In the genomic region with DNA sequence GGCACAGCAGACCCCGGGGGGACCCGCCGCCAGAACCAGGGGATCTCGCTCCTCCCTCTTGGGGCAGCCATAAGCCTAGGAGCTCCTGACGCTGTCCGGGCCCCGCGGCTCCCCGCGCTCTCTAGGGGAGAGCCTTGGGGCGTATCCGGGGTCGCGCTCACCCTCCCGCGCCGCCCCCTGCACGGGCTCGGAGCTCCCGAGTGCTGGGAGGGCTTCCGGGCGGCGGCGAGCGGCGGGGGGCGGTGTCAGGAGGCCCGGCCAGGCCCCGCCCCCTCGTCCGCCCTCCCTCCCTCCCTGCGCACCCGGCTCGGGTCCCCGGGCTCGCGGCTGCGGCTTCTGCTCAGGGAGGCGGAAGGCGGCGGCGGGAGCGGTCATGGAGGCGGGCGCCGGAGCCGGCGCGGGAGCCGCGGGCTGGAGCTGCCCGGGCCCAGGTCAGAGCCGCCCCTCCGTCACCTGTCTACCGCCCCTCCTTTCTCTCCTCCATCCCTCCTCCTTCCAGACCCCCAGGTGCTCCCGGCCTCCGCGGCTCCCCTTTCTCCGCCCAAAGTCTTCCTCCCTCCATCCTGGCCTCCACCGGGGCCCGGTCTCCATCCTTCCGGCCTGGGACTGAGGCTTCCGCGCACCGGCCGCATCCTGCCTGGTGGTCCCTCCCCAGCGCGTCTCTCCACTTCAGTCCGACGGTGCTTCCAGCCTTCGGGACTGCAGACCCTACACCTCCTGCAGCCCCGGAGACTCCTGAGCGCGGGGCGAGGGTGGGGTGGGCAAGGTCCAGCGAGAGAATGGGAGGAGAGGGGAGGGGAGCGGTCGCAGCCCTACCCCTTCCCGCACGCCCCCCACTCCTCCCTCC, we compare ENCODE assay signal across 8 cellular contexts. TPM values are rescaled to one million over a fixed set of nuclear protein-coding genes. Genes with fewer than 3 reads are reported as not detected.
DNase-seq lines count a peak whose midpoint lies in the region; ATAC-seq and TF ChIP-seq lines count a peak whose summit lies in the region.

No MANE protein-coding gene starts in this region.

- no peaks in the 10 kb centered on the region for H3K36me3 Mint-ChIP-seq in activated naive CD8-positive, alpha-beta T cell treated with anti-CD3 and anti-CD28 coated beads, Interleukin-2, amount 10 ng/mL, durations not matched to agents 7 days and 5 days

- H3K27me3 ChIP-seq in DND-41 (ENCODE audit: insufficient read depth, low read length, poor library complexity): peaks cover 7% of the 10 kb centered on the region
- H3K27me3 ChIP-seq in heart right ventricle: peaks cover 0 to 21% (median 0%) of the 10 kb centered on the region in 7 donors
- H3K27me3 ChIP-seq in prostate gland (replicated peaks; ENCODE audit: insufficient read depth): no peaks in the 10 kb centered on the region

- TF ChIP-seq CTCF in DND-41 (IDR thresholded peaks at IDR 0.05; ENCODE audit: borderline replicate concordance, extremely low read depth, low read length, poor library complexity, severe bottlenecking): no peak
- TF ChIP-seq CTCF in heart right ventricle (IDR thresholded peaks at IDR 0.05): no peak
- TF ChIP-seq CTCF in prostate gland (IDR thresholded peaks at IDR 0.05): no peak

- POLR2A ChIA-PET in activated naive CD8-positive, alpha-beta T cell treated with anti-CD3 and anti-CD28 coated beads, Interleukin-2, amount 10 ng/mL, durations not matched to agents 7 days and 5 days (lab: Charles Lee): interaction anchor here (0.9 to 1.3 kb wide), 4 partner anchors 52 to 263 kb away, joined by 4 to 5 read pairs (median 5); a partner anchor contains a TSS

- H3K27ac ChIP-seq in DND-41 (ENCODE audit: low read length): peak overlapping the region; percentile 71
- H3K27ac ChIP-seq in heart right ventricle: peak overlapping the region in 7 of 10 donors; percentile 23 to 77 (median 49)
- peak overlapping the region; percentile 76 to 77 for H3K27ac ChIP-seq in prostate gland
- H3K27ac ChIP-seq in urinary bladder (ENCODE audit: low read depth): no peak overlapping the region

- peaks cover 38% of the 10 kb centered on the region for H3K27me3 Mint-ChIP-seq in activated naive CD8-positive, alpha-beta T cell treated with anti-CD3 and anti-CD28 coated beads, Interleukin-2, amount 10 ng/mL, durations not matched to agents 7 days and 5 days

- H3K36me3 ChIP-seq in DND-41 (ENCODE audit: insufficient read depth, low read length) (peaks cover 11% of the 10 kb centered on the region), heart right ventricle (no peaks in the 10 kb centered on the region), prostate gland (no peaks in the 10 kb centered on the region), urinary bladder (ENCODE audit: insufficient read depth) (no peaks in the 10 kb centered on the region)

- no peaks in the 10 kb centered on the region for H3K9me3 Mint-ChIP-seq in activated naive CD8-positive, alpha-beta T cell treated with anti-CD3 and anti-CD28 coated beads, Interleukin-2, amount 10 ng/mL, durations not matched to agents 7 days and 5 days

- no peaks in the 10 kb centered on the region for H4K20me1 ChIP-seq in DND-41 (ENCODE audit: insufficient read depth, low read length)

- peak overlapping the region; percentile 99 for H3K4me2 ChIP-seq in DND-41 (ENCODE audit: insufficient read depth, low read length)

- H3K4me1 Mint-ChIP-seq in activated naive CD8-positive, alpha-beta T cell treated with anti-CD3 and anti-CD28 coated beads, Interleukin-2, amount 10 ng/mL, durations not matched to agents 7 days and 5 days: peaks cover 10% of the 10 kb centered on the region

- peak overlapping the region; percentile 73 for H3K27ac Mint-ChIP-seq in activated naive CD8-positive, alpha-beta T cell treated with anti-CD3 and anti-CD28 coated beads, Interleukin-2, amount 10 ng/mL, durations not matched to agents 7 days and 5 days

- H3K9ac ChIP-seq in DND-41 (ENCODE audit: low read depth, low read length): peak overlapping the region; percentile 86

- WGBS in heart right ventricle, 2 donors: 1% methylated on average over 52 to 80 of the region's 80 CpGs
- 1% methylated on average over 65 of the region's 80 CpGs for WGBS in prostate gland
- WGBS in urinary bladder: under 1% methylated on average over 78 of the region's 80 CpGs

- peak overlapping the region; percentile 86 for H3K4me3 Mint-ChIP-seq in activated naive CD8-positive, alpha-beta T cell treated with anti-CD3 and anti-CD28 coated beads, Interleukin-2, amount 10 ng/mL, durations not matched to agents 7 days and 5 days

- intact Hi-C loops in heart right ventricle (cut with DNase I): loop anchor here in 6 of 10 donors (5.0 to 10.0 kb wide), 3 partner anchors 36 to 93 kb away; a partner anchor contains a TSS
- intact Hi-C loops in prostate gland (cut with DNase I): loop anchor here (5.0 kb wide), 2 partner anchors 34 to 36 kb away; no protein-coding TSS in a partner anchor

- H3K9me3 ChIP-seq in DND-41 (ENCODE audit: insufficient read depth, low read length, severe bottlenecking): no peaks in the 10 kb centered on the region
- H3K9me3 ChIP-seq in heart right ventricle: no peaks in the 10 kb centered on the region
- no peaks in the 10 kb centered on the region for H3K9me3 ChIP-seq in prostate gland

- DNase-seq in DND-41 (peak; percentile 86), LHCN-M2 (ENCODE audit: low read depth) (peak; percentile 42), SKM-1 treated with dmso at 0.1 percent for 144 hours (lab: John Stamatoyannopoulos, UW; ENCODE audit: unreplicated experiment) (peak; percentile 26), heart right ventricle (peak; percentile 67 to 81), prostate gland (ENCODE audit: low spot score) (peak; percentile 60)
- DNase-seq in activated naive CD8-positive, alpha-beta T cell treated with anti-CD3 and anti-CD28 coated beads, Interleukin-2, amount 10 ng/mL, durations not matched to agents 7 days and 5 days: peak; percentile 85

- peak overlapping the region; percentile 93 to 99 for H3K4me3 ChIP-seq in DND-41 (ENCODE audit: low read depth in 1 of 2, low read length in 2 of 2)
- H3K4me3 ChIP-seq in heart right ventricle: peak overlapping the region; percentile 64 to 97 (median 85)
- peak overlapping the region; percentile 75 to 89 for H3K4me3 ChIP-seq in prostate gland
- peak overlapping the region; percentile 88 for H3K4me3 ChIP-seq in urinary bladder (ENCODE audit: low read depth, low read length)

- peak; percentile 33 for TF ChIP-seq POLR2A in prostate gland (IDR thresholded peaks at IDR 0.05)

- H3K79me2 ChIP-seq in DND-41 (ENCODE audit: insufficient read depth, low read length): 0 out of 2 replicates have a peak, but pooled peaks cover 7% of the 10 kb centered on the region

- ATAC-seq in DND-41 (ENCODE audit: insufficient read depth, low read depth) (peak; percentile 88), GM21619 (IDR thresholded peaks at IDR 0.05; ENCODE audit: unreplicated experiment) (peak; percentile 88), heart right ventricle (peak; percentile 70 to 88 (median 83))
- peak; percentile 90 for ATAC-seq in activated naive CD8-positive, alpha-beta T cell treated with anti-CD3 and anti-CD28 coated beads, Interleukin-2, amount 10 ng/mL, durations not matched to agents 7 days and 5 days (ENCODE audit: low read depth)

- H3K4me1 ChIP-seq in DND-41 (ENCODE audit: insufficient read depth, low read length) (peaks cover 21% of the 10 kb centered on the region), heart right ventricle (peaks cover 8 to 29% (median 25%) of the 10 kb centered on the region in 9 donors), prostate gland (replicated peaks) (no peaks in the 10 kb centered on the region), urinary bladder (ENCODE audit: insufficient read depth) (no peaks in the 10 kb centered on the region)

- H2AFZ ChIP-seq in DND-41 (ENCODE audit: low read depth, low read length): peak overlapping the region; percentile 99

RNA-seq across cellular contexts. Expression of a gene that starts 0.4 kb away (rescaled TPM):
- total RNA-seq in LHCN-M2 (2014; rRNA removed) (3.2 and 5.3 TPM in 2 replicates), heart right ventricle (10 to 100 TPM in 4 of 10 donors, 1 to 10 TPM in 6; 1.8 to 14.4 (median 8.0) TPM), prostate gland (10 to 100 TPM; 11.7 to 61.2 TPM), urinary bladder (18.4 TPM)
- polyA plus RNA-seq in LHCN-M2 (2012): 3.9 TPM
- 10 to 100 TPM; 13.8 to 14.5 TPM for total RNA-seq in activated naive CD8-positive, alpha-beta T cell treated with anti-CD3 and anti-CD28 coated beads, Interleukin-2, amount 10 ng/mL, durations not matched to agents 7 days and 5 days
- polyA plus RNA-seq in heart right ventricle (10 to 100 TPM in 1 of 2 donors, 1 to 10 TPM in 1; 4.6 to 13.5 TPM), urinary bladder (27.3 TPM)

RNA-seq across cellular contexts. Expression of a gene that starts 15.8 kb away (rescaled TPM):
- total RNA-seq in LHCN-M2 (2014; rRNA removed): 1.7 and 2.1 TPM in 2 replicates
- polyA plus RNA-seq in LHCN-M2 (2012): 3.5 TPM
- not detected for total RNA-seq in activated naive CD8-positive, alpha-beta T cell treated with anti-CD3 and anti-CD28 coated beads, Interleukin-2, amount 10 ng/mL, durations not matched to agents 7 days and 5 days
- not detected for total RNA-seq in heart right ventricle
- polyA plus RNA-seq in heart right ventricle: not detected
- total RNA-seq in prostate gland: not detected
- not detected for total RNA-seq in urinary bladder
- polyA plus RNA-seq in urinary bladder: not detected

RNA-seq across cellular contexts. Expression of a gene that starts 38.9 kb away (rescaled TPM):
- total RNA-seq in LHCN-M2 (2014; rRNA removed) (215 and 254 TPM in 2 replicates), heart right ventricle (1,000 to 10,000 TPM in 6 of 10 donors, 100 to 1,000 TPM in 4; 364 to 2,445 (median 1,303) TPM), prostate gland (100 to 1,000 TPM; 104 to 150 TPM), urinary bladder (136 TPM)
- polyA plus RNA-seq in LHCN-M2 (2012): 311 TPM
- not detected for total RNA-seq in activated naive CD8-positive, alpha-beta T cell treated with anti-CD3 and anti-CD28 coated beads, Interleukin-2, amount 10 ng/mL, durations not matched to agents 7 days and 5 days
- polyA plus RNA-seq in heart right ventricle (1,000 to 10,000 TPM in 1 of 2 donors, 100 to 1,000 TPM in 1; 223 to 1,054 TPM), urinary bladder (336 TPM)

RNA-seq across cellular contexts. Expression of a gene that starts 52.2 kb away (rescaled TPM):
- 841 and 886 TPM in 2 replicates for total RNA-seq in LHCN-M2 (2014; rRNA removed)
- polyA plus RNA-seq in LHCN-M2 (2012): 465 TPM
- 10 to 100 TPM; 26.0 to 30.2 TPM for total RNA-seq in activated naive CD8-positive, alpha-beta T cell treated with anti-CD3 and anti-CD28 coated beads, Interleukin-2, amount 10 ng/mL, durations not matched to agents 7 days and 5 days
- 100 to 1,000 TPM; 197 to 333 (median 249) TPM for total RNA-seq in heart right ventricle
- 100 to 1,000 TPM in 1 of 2 donors, 10 to 100 TPM in 1; 39.9 to 260 TPM for polyA plus RNA-seq in heart right ventricle
- total RNA-seq in prostate gland: 10 to 100 TPM; 76.2 to 87.8 TPM
- 345 TPM for total RNA-seq in urinary bladder
- 173 TPM for polyA plus RNA-seq in urinary bladder

Comparison
In these comparisons a context has a peak if more than half of its experiments do, and no peak if none do; other contexts are left out.
1. DNase-seq: peak in every context shown above with its lines; median percentile 86 in DND-41; 85 in activated naive CD8-positive, alpha-beta T cell treated with anti-CD3 and anti-CD28 coated beads, Interleukin-2, amount 10 ng/mL, durations not matched to agents 7 days and 5 days; 74 in heart right ventricle; 60 in prostate gland; 42 in LHCN-M2; 26 in SKM-1 treated with dmso at 0.1 percent for 144 hours.
2. RNA of a gene that starts 38.9 kb away (total RNA-seq): 364 to 2,445 TPM in heart right ventricle, 215 to 254 TPM in LHCN-M2, 104 to 150 TPM in prostate gland and 136 TPM in urinary bladder (single experiment); not detected in activated naive CD8-positive, alpha-beta T cell treated with anti-CD3 and anti-CD28 coated beads, Interleukin-2, amount 10 ng/mL, durations not matched to agents 7 days and 5 days; every median in the first group is over 100 times any median in the second.
3. Peak in every context shown above with its lines, with median percentiles within 50 percentile points of each other: ATAC-seq and H3K4me3 ChIP-seq.